ENCODE assay signal across 19 cellular contexts in genomic region chr16:88698694-88699045, GRCh38. TPM values are rescaled to one million over a fixed set of nuclear protein-coding genes. Genes with fewer than 3 reads are reported as not detected.
"Had no signal": no experiment of that assay in that cellular context is flagged by ENCODE, and none has a peak within 500 bp of the region (broad histone marks: within the 10 kb centered on the region; RNA-seq: fewer than 3 reads in every experiment).

No MANE protein-coding gene starts in this region.

- H3K9me3 ChIP-seq: ascending aorta, gastroesophageal sphincter, heart left ventricle, left lung, mucosa of descending colon, pancreas, testis had no signal

- H3K36me3 ChIP-seq: WERI-Rb-1 had no signal

- H3K9me3 Mint-ChIP-seq: activated naive CD8-positive, alpha-beta T cell treated with anti-CD3 and anti-CD28 coated beads, Interleukin-2, amount 50 U/mL, for 24 hours; activated T-helper 17 cell treated with anti-CD3 and anti-CD28 coated beads, Interleukin-2, amount 50 U/mL, for 72 hours; naive B cell; stimulated activated effector memory CD8-positive, alpha-beta T cell treated with anti-CD3 and anti-CD28 coated beads, Interleukin-12 subunit alpha, Interleukin-12 subunit beta, amount 100 ng/mL, for 72 hours; type B pancreatic cell had no signal

- H3K4me1 ChIP-seq: pancreas had no signal

- H3K27me3 Mint-ChIP-seq: activated CD8-positive, alpha-beta memory T cell treated with anti-CD3 and anti-CD28 coated beads, Interleukin-2, amount 10 ng/mL, durations not matched to agents 7 days and 5 days; activated naive CD8-positive, alpha-beta T cell treated with anti-CD3 and anti-CD28 coated beads, Interleukin-2, amount 50 U/mL, for 24 hours; activated T-helper 17 cell treated with anti-CD3 and anti-CD28 coated beads, Interleukin-2, amount 50 U/mL, for 72 hours; naive B cell; type B pancreatic cell had no signal

- H3K4me3 Mint-ChIP-seq: activated CD8-positive, alpha-beta memory T cell treated with anti-CD3 and anti-CD28 coated beads, Interleukin-2, amount 10 ng/mL, durations not matched to agents 7 days and 5 days; activated naive CD8-positive, alpha-beta T cell treated with anti-CD3 and anti-CD28 coated beads, Interleukin-2, amount 50 U/mL, for 24 hours; stimulated activated effector memory CD8-positive, alpha-beta T cell treated with anti-CD3 and anti-CD28 coated beads, Interleukin-12 subunit alpha, Interleukin-12 subunit beta, amount 100 ng/mL, for 72 hours; type B pancreatic cell had no signal

- H3K36me3 Mint-ChIP-seq: naive B cell, type B pancreatic cell had no signal

- H3K4me3 ChIP-seq: ascending aorta, coronary artery, gastroesophageal sphincter, heart left ventricle, left lung, mucosa of descending colon, pancreas, smooth muscle cell, testis had no signal

- DNase-seq: activated CD4-positive, alpha-beta T cell treated with anti-CD3 and anti-CD28 coated beads for 1 hour; activated CD8-positive, alpha-beta memory T cell treated with anti-CD3 and anti-CD28 coated beads, Interleukin-2, amount 10 ng/mL, durations not matched to agents 7 days and 5 days; activated naive CD8-positive, alpha-beta T cell treated with anti-CD3 and anti-CD28 coated beads, Interleukin-2, amount 50 U/mL, for 24 hours; heart left ventricle; left lung; mucosa of descending colon; naive B cell; stimulated activated CD4-positive, alpha-beta T cell treated with anti-CD3 and anti-CD28 coated beads, Interleukin-4, amount 100 ng/mL, for 24 hours; testis had no signal

- H3K27me3 ChIP-seq: ascending aorta, gastroesophageal sphincter, heart left ventricle, left lung, pancreas, testis had no signal

- H3K27ac Mint-ChIP-seq: activated CD8-positive, alpha-beta memory T cell treated with anti-CD3 and anti-CD28 coated beads, Interleukin-2, amount 10 ng/mL, durations not matched to agents 7 days and 5 days; activated naive CD8-positive, alpha-beta T cell treated with anti-CD3 and anti-CD28 coated beads, Interleukin-2, amount 50 U/mL, for 24 hours; activated T-helper 17 cell treated with anti-CD3 and anti-CD28 coated beads, Interleukin-2, amount 50 U/mL, for 72 hours; type B pancreatic cell had no signal

- ATAC-seq: activated CD8-positive, alpha-beta memory T cell treated with anti-CD3 and anti-CD28 coated beads, Interleukin-2, amount 10 ng/mL, durations not matched to agents 7 days and 5 days; activated naive CD8-positive, alpha-beta T cell treated with anti-CD3 and anti-CD28 coated beads, Interleukin-2, amount 50 U/mL, for 24 hours; activated T-helper 17 cell treated with anti-CD3 and anti-CD28 coated beads, Interleukin-2, amount 50 U/mL, for 72 hours; gastroesophageal sphincter; heart left ventricle; left lung; mucosa of descending colon; sciatic nerve; stimulated activated effector memory CD8-positive, alpha-beta T cell treated with anti-CD3 and anti-CD28 coated beads, Interleukin-12 subunit alpha, Interleukin-12 subunit beta, amount 100 ng/mL, for 72 hours had no signal

- H3K27ac ChIP-seq: ascending aorta, coronary artery, gastroesophageal sphincter, pancreas, testis had no signal

RNA-seq across cellular contexts. Expression of gene SNAI3, which starts 12.4 kb away (rescaled TPM):
- total RNA-seq: ascending aorta had no signal
